ENCODE assay signal across 11 cellular contexts in the genomic region with DNA sequence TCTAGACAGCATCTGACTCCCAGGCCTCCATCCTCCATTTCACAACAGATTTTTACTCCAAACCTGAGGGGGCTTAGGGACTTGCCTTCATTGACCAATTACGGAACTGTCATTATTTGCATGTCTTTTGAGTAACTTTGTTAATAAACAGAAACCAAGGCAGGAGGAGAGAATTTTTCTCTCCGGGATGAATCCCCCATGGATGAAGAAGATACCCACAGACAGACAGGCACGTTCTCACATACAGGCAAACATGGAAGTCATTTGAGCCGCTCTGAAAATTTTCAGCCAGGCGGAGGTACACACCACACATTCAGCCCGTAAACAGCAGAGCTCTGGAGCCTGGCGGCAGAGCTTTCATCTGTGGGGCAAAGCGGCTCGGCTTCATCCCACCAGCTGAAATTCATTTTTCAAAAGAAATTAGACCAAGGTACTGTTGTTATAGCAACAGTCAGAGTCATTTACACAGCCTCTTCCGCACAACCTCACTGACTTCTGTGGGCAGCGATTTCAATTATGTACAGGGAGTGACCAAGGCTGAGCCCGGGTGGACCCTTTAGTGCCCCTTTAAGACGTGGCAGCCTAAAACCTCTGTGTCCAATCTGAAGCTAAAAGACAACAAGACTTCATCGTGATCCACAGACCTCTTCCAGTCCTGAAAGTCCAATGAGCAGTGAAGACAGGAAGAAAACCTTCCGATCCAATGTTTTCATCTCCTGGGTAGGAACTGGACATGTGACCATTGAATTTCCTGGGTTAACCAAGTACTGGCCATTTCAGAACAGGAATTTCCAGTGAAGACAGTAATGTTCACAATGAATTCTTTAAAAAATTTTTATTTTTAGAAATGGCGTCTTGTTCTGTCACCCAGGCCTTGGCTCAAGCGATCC.
DNase-seq lines count a peak whose midpoint lies in the region; ATAC-seq and TF ChIP-seq lines count a peak whose summit lies in the region.
"Had no signal": no experiment of that assay in that cellular context is flagged by ENCODE, and none has a peak within 500 bp of the region (broad histone marks: within the 10 kb centered on the region; RNA-seq: fewer than 3 reads in every experiment).

No MANE protein-coding gene starts in this region.

- ATAC-seq in GM21717 (IDR thresholded peaks at IDR 0.05; ENCODE audit: unreplicated experiment) = no peak

- no peaks in the 10 kb centered on the region for H3K9me2 ChIP-seq in SK-N-SH
- no peaks in the 10 kb centered on the region for H3K9me2 ChIP-seq in OCI-LY7 (ENCODE audit: insufficient read depth, low read length)

- TF ChIP-seq RAD21 in SK-N-SH (IDR thresholded peaks at IDR 0.05; ENCODE audit: low read length) = peak; percentile 42

- H4K20me1 ChIP-seq in SK-N-SH (ENCODE audit: insufficient read depth) (no peaks in the 10 kb centered on the region), OCI-LY7 (ENCODE audit: insufficient read depth, low read length) (no peaks in the 10 kb centered on the region)

- H3K79me2 ChIP-seq in SK-N-SH (ENCODE audit: insufficient read depth) (no peaks in the 10 kb centered on the region), OCI-LY7 (ENCODE audit: insufficient read depth, low read depth, low read length) (no peaks in the 10 kb centered on the region)

- H3K36me3 ChIP-seq in SK-N-SH (replicated peaks in 1 of 2; ENCODE audit: control insufficient read depth in 1 of 2, insufficient read depth in 2 of 2, low read length in 1 of 2) (no peaks in the 10 kb centered on the region), sigmoid colon (no peaks in the 10 kb centered on the region), adrenal gland (replicated peaks in 1 of 2) (no peaks in the 10 kb centered on the region), OCI-LY7 (ENCODE audit: insufficient read depth, low read length) (no peaks in the 10 kb centered on the region)
- H3K36me3 ChIP-seq: neutrophil had no signal

- H3F3A ChIP-seq in SK-N-SH (replicated peaks; ENCODE audit: insufficient read depth) = no peaks in the 10 kb centered on the region

- POLR2A ChIA-PET in SK-N-SH (lab: Yijun Ruan, JAX) (interaction anchor here (0.8 to 3.1 kb wide), 6 partner anchors 13 to 147 kb away, joined by 4 to 24 read pairs (median 6); no protein-coding TSS in a partner anchor), OCI-LY7 (lab: Charles Lee) (no interaction called here)

- 41% methylated on average over 16 of the region's 17 CpGs for WGBS in SK-N-SH (ENCODE audit: low lambda C conversion rate)
- 81 to 88% methylated on average over 17 of the region's 17 CpGs for WGBS in sigmoid colon, 2 donors
- 42 to 69% (median 47%) methylated on average over 15 to 17 of the region's 17 CpGs for WGBS in adrenal gland, 4 donors

- DNase-seq in EL (peak; percentile 28), SK-N-SH (peak; percentile 54), iris pigment epithelial cell (ENCODE audit: low read depth) (peak; percentile 46), sigmoid colon (no peak), adrenal gland (no peak), OCI-LY7 (ENCODE audit: low spot score) (no peak), NCI-H82 treated with DMSO at 0.1 percent for 48 hours (lab: John Stamatoyannopoulos, UW; ENCODE audit: unreplicated experiment) (no peak)
- DNase-seq: NCI-H187 treated with DMSO at 0.1 percent for 48 hours, T-helper 1 cell had no signal

- H3K9me3 ChIP-seq in SK-N-SH = no peaks in the 10 kb centered on the region
- H3K9me3 ChIP-seq in sigmoid colon = no peaks in the 10 kb centered on the region
- no peaks in the 10 kb centered on the region for H3K9me3 ChIP-seq in adrenal gland (replicated peaks in 1 of 3)
- no peaks in the 10 kb centered on the region for H3K9me3 ChIP-seq in OCI-LY7 (ENCODE audit: low read length)
- H3K9me3 ChIP-seq: neutrophil had no signal

- intact Hi-C loops in sigmoid colon (cut with DNase I) = loop anchor here (5.0 kb wide), 2 partner anchors 250 to 350 kb away; a partner anchor contains a TSS
- intact Hi-C loops in adrenal gland (cut with DNase I) = no loop called here
- intact Hi-C loops in OCI-LY7 (cut with micrococcal nuclease; ENCODE audit: unreplicated experiment) = no loop called here

- CTCF ChIA-PET in SK-N-SH (lab: Yijun Ruan, JAX) = interaction anchor here (1.3 to 1.4 kb wide), 4 partner anchors 11 to 32 kb away, joined by 3 to 5 read pairs (median 4); no protein-coding TSS in a partner anchor
- CTCF ChIA-PET in OCI-LY7 (lab: Charles Lee; ENCODE audit: unreplicated experiment) = no interaction called here

- TF ChIP-seq CTCF in SK-N-SH (IDR thresholded peaks at IDR 0.05) (no peak), sigmoid colon (IDR thresholded peaks at IDR 0.05) (peak in 1 of 4 experiments; percentile 22), adrenal gland (IDR thresholded peaks at IDR 0.05) (no peak), OCI-LY7 (conservative IDR thresholded peaks at IDR 0.05; ENCODE audit: low read length) (no peak)

- no peak for TF ChIP-seq POLR2A in sigmoid colon (IDR thresholded peaks at IDR 0.05)
- TF ChIP-seq POLR2A in adrenal gland (IDR thresholded peaks at IDR 0.05) = no peak

- peak overlapping the region; percentile 36 to 94; a peak in 3 of 4 replicates for H3K27ac ChIP-seq in SK-N-SH (ENCODE audit: low read depth in 2 of 2, low read length in 1 of 2)
- H3K27ac ChIP-seq in sigmoid colon = peak overlapping the region; percentile 42 to 68 (median 60)
- H3K27ac ChIP-seq in adrenal gland = peak overlapping the region in 2 of 5 donors; percentile 63 to 69
- H3K27ac ChIP-seq in OCI-LY7 (ENCODE audit: low read depth, low read length, poor library complexity, severe bottlenecking) = no peak overlapping the region

- BruUV-seq in OCI-LY7 (replicated peaks; lab: Mats Ljungman, UMichigan) = no TSS peak

- peak overlapping the region; percentile 4; the same call in 1 of the 2 replicates for H3K9ac ChIP-seq in SK-N-SH

- H3K27me3 ChIP-seq in SK-N-SH (ENCODE audit: insufficient read depth) = no peaks in the 10 kb centered on the region
- H3K27me3 ChIP-seq in sigmoid colon = no peaks in the 10 kb centered on the region
- H3K27me3 ChIP-seq in adrenal gland = no peaks in the 10 kb centered on the region
- H3K27me3 ChIP-seq: neutrophil had no signal

- H3K4me1 ChIP-seq in SK-N-SH (ENCODE audit: control insufficient read depth in 1 of 2, insufficient read depth in 2 of 2, low read depth in 1 of 2, low read length in 1 of 2) = peaks cover 0 to 48% of the 10 kb centered on the region in 2 experiments; a peak in 3 of 4 replicates
- H3K4me1 ChIP-seq in sigmoid colon = peaks cover 0 to 18% (median 3%) of the 10 kb centered on the region in 4 donors
- H3K4me1 ChIP-seq in adrenal gland (replicated peaks in 1 of 2) = peaks cover 7 to 23% of the 10 kb centered on the region in 2 donors
- no peaks in the 10 kb centered on the region for H3K4me1 ChIP-seq in OCI-LY7 (ENCODE audit: insufficient read depth, low read length, poor library complexity, severe bottlenecking)

- peak overlapping the region; percentile 75 for H2AFZ ChIP-seq in SK-N-SH (ENCODE audit: low read depth)
- H2AFZ ChIP-seq in OCI-LY7 (ENCODE audit: low read length) = no peak overlapping the region

- H3K4me3 ChIP-seq in SK-N-SH (ENCODE audit: low read depth in 2 of 2, low read length in 1 of 2) (peak overlapping the region; percentile 2 to 36; a peak in 3 of 4 replicates), sigmoid colon (peak overlapping the region; percentile 22 to 49 (median 44)), adrenal gland (peak overlapping the region in 2 of 4 donors; percentile 8 to 45), OCI-LY7 (ENCODE audit: low read depth, low read length, poor library complexity, severe bottlenecking) (no peak overlapping the region)

- peak in 1 of 2 experiments; percentile 37; a peak in 1 of 4 replicates for TF ChIP-seq EP300 in SK-N-SH (IDR thresholded peaks at IDR 0.05; ENCODE audit: borderline replicate concordance in 1 of 2, low read depth in 1 of 2, low read length in 1 of 2)
- TF ChIP-seq EP300 in sigmoid colon (IDR thresholded peaks at IDR 0.05) = no peak

- peak overlapping the region; percentile 64 for H3K4me2 ChIP-seq in SK-N-SH
- H3K4me2 ChIP-seq in OCI-LY7 (ENCODE audit: low read length) = no peak overlapping the region

TF ChIP-seq in SK-N-SH, 30 proteins besides CTCF, POLR2A, EP300 and RAD21 (continues in another document):
- TF ChIP-seq RXRA (IDR thresholded peaks at IDR 0.05; ENCODE audit: borderline replicate concordance, low read depth) (no peak), TCF12 (IDR thresholded peaks at IDR 0.05) (no peak), SMC3 (IDR thresholded peaks at IDR 0.05; ENCODE audit: low read depth, low read length) (peak; percentile 16; the same call in 1 of the 2 replicates), MXI1 (IDR thresholded peaks at IDR 0.05; ENCODE audit: low read depth, low read length) (no peak)
- TF ChIP-seq, protein P1, sequence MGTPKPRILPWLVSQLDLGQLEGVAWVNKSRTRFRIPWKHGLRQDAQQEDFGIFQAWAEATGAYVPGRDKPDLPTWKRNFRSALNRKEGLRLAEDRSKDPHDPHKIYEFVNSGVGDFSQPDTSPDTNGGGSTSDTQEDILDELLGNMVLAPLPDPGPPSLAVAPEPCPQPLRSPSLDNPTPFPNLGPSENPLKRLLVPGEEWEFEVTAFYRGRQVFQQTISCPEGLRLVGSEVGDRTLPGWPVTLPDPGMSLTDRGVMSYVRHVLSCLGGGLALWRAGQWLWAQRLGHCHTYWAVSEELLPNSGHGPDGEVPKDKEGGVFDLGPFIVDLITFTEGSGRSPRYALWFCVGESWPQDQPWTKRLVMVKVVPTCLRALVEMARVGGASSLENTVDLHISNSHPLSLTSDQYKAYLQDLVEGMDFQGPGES (IDR thresholded peaks at IDR 0.05; ENCODE audit: low read depth, low read length) = no peak
- TF ChIP-seq, protein P2, sequence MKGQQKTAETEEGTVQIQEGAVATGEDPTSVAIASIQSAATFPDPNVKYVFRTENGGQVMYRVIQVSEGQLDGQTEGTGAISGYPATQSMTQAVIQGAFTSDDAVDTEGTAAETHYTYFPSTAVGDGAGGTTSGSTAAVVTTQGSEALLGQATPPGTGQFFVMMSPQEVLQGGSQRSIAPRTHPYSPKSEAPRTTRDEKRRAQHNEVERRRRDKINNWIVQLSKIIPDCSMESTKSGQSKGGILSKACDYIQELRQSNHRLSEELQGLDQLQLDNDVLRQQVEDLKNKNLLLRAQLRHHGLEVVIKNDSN (IDR thresholded peaks at IDR 0.05; ENCODE audit: borderline replicate concordance, low read depth) = peak; percentile 10; the same call in 1 of the 2 replicates

Comparison
In these comparisons a context has a peak if more than half of its experiments do, and no peak if none do; other contexts are left out.
1. DNase-seq: peak in EL (single experiment), SK-N-SH (single experiment) and iris pigment epithelial cell (single experiment); none in sigmoid colon (single experiment), adrenal gland (0 of 7), OCI-LY7 (single experiment) and NCI-H82 treated with DMSO at 0.1 percent for 48 hours (single experiment).